ENCODE assay signal across 8 cellular contexts in genomic region chr1:71037066-71037465, GRCh38. TPM values are rescaled to one million over a fixed set of nuclear protein-coding genes. Genes with fewer than 3 reads are reported as not detected.
"Had no signal": no experiment of that assay in that cellular context is flagged by ENCODE, and none has a peak within 500 bp of the region (broad histone marks: within the 10 kb centered on the region; RNA-seq: fewer than 3 reads in every experiment).

No MANE protein-coding gene starts in this region.

- H3K4me1 ChIP-seq: HAP-1 had no signal

- FAIRE-seq: HepG2 had no signal

- H3K4me3 ChIP-seq: GM23338, HAP-1 had no signal

- DNase-seq: H7, HFFc6 had no signal

- H3K4me2 ChIP-seq: GM23338 had no signal

- H3K27ac ChIP-seq: HL-60 had no signal

- H2AFZ ChIP-seq: GM23338 had no signal

- H3K9me3 ChIP-seq: HAP-1 had no signal

RNA-seq across cellular contexts. Expression of gene PTGER3, which starts 10.6 kb away (rescaled TPM):
- total RNA-seq: HepG2, HT1080 had no signal
- polyA plus RNA-seq: IgD-negative memory B cell had no signal
